Comparison of ENCODE assay signal across 9 cellular contexts in genomic region chr1:192485692-192486436, GRCh38.
DNase-seq lines count a peak whose midpoint lies in the region; ATAC-seq and TF ChIP-seq lines count a peak whose summit lies in the region.
"Had no signal": no experiment of that assay in that cellular context is flagged by ENCODE, and none has a peak within 500 bp of the region (broad histone marks: within the 10 kb centered on the region; RNA-seq: fewer than 3 reads in every experiment).

No MANE protein-coding gene starts in this region.

- WGBS in upper lobe of left lung, 2 donors, result 61% methylated on average over 1 of the region's 1 CpG

- H3K27me3 ChIP-seq in upper lobe of left lung, result no peaks in the 10 kb centered on the region

- DNase-seq in HT1080 (ENCODE audit: low read depth) (peak; percentile 84), MCF 10A (ENCODE audit: unreplicated experiment) (peak; percentile 100), kidney tubule cell (ENCODE audit: low spot score) (peak; percentile 89), upper lobe of left lung (peak in 1 of 2 donors; percentile 73), T-helper 17 cell (no peak)

- peak overlapping the region; percentile 90 for H3K27ac Mint-ChIP-seq in MCF 10A (ENCODE audit: low read depth, unreplicated experiment)
- no peak overlapping the region for H3K27ac Mint-ChIP-seq in T-helper 17 cell
- H3K27ac Mint-ChIP-seq: T-helper 2 cell treated with Interferon-gamma antibody and Interleukin-4, amounts not matched to agents 5 μg/mL and 100 μg/mL, for 36 hours had no signal

- H3K9me3 ChIP-seq in upper lobe of left lung (no peaks in the 10 kb centered on the region), T-helper 17 cell (ENCODE audit: control insufficient read depth, low read length, poor library complexity, severe bottlenecking) (no peaks in the 10 kb centered on the region)

- H3K36me3 Mint-ChIP-seq in MCF 10A (ENCODE audit: insufficient read depth, unreplicated experiment) (peaks cover 7% of the 10 kb centered on the region), T-helper 17 cell (ENCODE audit: low read depth) (no peaks in the 10 kb centered on the region)

- H3K4me3 ChIP-seq in upper lobe of left lung, result no peak overlapping the region

- H3K27me3 Mint-ChIP-seq in MCF 10A (ENCODE audit: insufficient read depth, unreplicated experiment), result no peaks in the 10 kb centered on the region
- no peaks in the 10 kb centered on the region for H3K27me3 Mint-ChIP-seq in T-helper 17 cell

- H3K9me3 Mint-ChIP-seq in MCF 10A (ENCODE audit: unreplicated experiment), result no peaks in the 10 kb centered on the region

- CTCF ChIA-PET in MCF 10A (lab: Yijun Ruan, JAX), result interaction anchor here (0.6 to 0.8 kb wide), 3 partner anchors 8 to 203 kb away, joined by 3 read pairs; no protein-coding TSS in a partner anchor

- ATAC-seq in upper lobe of left lung (ENCODE audit: low FRiP score in 2 of 2), result peak; percentile 75 to 93
- ATAC-seq in GM19035 (IDR thresholded peaks at IDR 0.05; ENCODE audit: unreplicated experiment), result no peak
- ATAC-seq in HG03469 (IDR thresholded peaks at IDR 0.05; ENCODE audit: unreplicated experiment), result no peak
- ATAC-seq in T-helper 17 cell, result no peak

- peak overlapping the region in 2 of 4 donors; percentile 6 to 52 for H3K27ac ChIP-seq in upper lobe of left lung
- H3K27ac ChIP-seq: parathyroid adenoma had no signal

- TF ChIP-seq POLR2A in upper lobe of left lung (IDR thresholded peaks at IDR 0.05), result no peak

- BruUV-seq in MCF 10A (replicated peaks; lab: Mats Ljungman, UMichigan), result TSS peak; percentile 48

- H3K36me3 ChIP-seq in upper lobe of left lung, result no peaks in the 10 kb centered on the region

- peaks cover 0 to 3% (median 2%) of the 10 kb centered on the region in 4 donors for H3K4me1 ChIP-seq in upper lobe of left lung
- H3K4me1 ChIP-seq: parathyroid adenoma had no signal

- H3K4me3 Mint-ChIP-seq in MCF 10A (ENCODE audit: unreplicated experiment), result no peak overlapping the region
- no peak overlapping the region for H3K4me3 Mint-ChIP-seq in T-helper 17 cell
- H3K4me3 Mint-ChIP-seq: T-helper 2 cell treated with Interferon-gamma antibody and Interleukin-4, amounts not matched to agents 5 μg/mL and 100 μg/mL, for 36 hours had no signal

- intact Hi-C loops in MCF 10A (cut with micrococcal nuclease), result loop anchor here (5.0 kb wide), 1 partner anchor 46 kb away; no protein-coding TSS in a partner anchor

- no peak for TF ChIP-seq CTCF in MCF 10A (IDR thresholded peaks at IDR 0.05; ENCODE audit: unreplicated experiment)
- no peak for TF ChIP-seq CTCF in upper lobe of left lung (IDR thresholded peaks at IDR 0.05)

- POLR2A ChIA-PET in MCF 10A (lab: Yijun Ruan, JAX), result interaction anchor here (0.6 to 1.2 kb wide), 6 partner anchors 8 to 539 kb away, joined by 3 to 6 read pairs (median 4); no protein-coding TSS in a partner anchor

- H3K4me1 Mint-ChIP-seq in MCF 10A (ENCODE audit: insufficient read depth, unreplicated experiment) (peaks cover 17% of the 10 kb centered on the region), T-helper 17 cell (peaks cover 4% of the 10 kb centered on the region)

- TF ChIP-seq EP300 in upper lobe of left lung (IDR thresholded peaks at IDR 0.05), result peak in 1 of 4 donors; percentile 53

Comparison
In these comparisons a context has a peak if more than half of its experiments do, and no peak if none do; other contexts are left out.
1. DNase-seq: peak in HT1080 (single experiment), MCF 10A (single experiment) and kidney tubule cell (single experiment); none in T-helper 17 cell (0 of 3).
2. ATAC-seq: peak in upper lobe of left lung (2 of 2); none in GM19035 (single experiment), HG03469 (single experiment) and T-helper 17 cell (single experiment).